ENCODE assay signal across 8 cellular contexts in genomic region chr7:100089458-100090201, GRCh38. TPM values are rescaled to one million over a fixed set of nuclear protein-coding genes. Genes with fewer than 3 reads are reported as not detected.
DNase-seq lines count a peak whose midpoint lies in the region; ATAC-seq and TF ChIP-seq lines count a peak whose summit lies in the region.

No MANE protein-coding gene starts in this region.

- CTCF ChIA-PET in Caco-2 (lab: Charles Lee): interaction anchor here (0.6 to 0.7 kb wide), 2 partner anchors 11 to 96 kb away, joined by 4 read pairs; no protein-coding TSS in a partner anchor
- CTCF ChIA-PET in PC-3 (lab: Charles Lee): no interaction called here

- H3K4me1 Mint-ChIP-seq in Caco-2 (ENCODE audit: low read depth, unreplicated experiment) (peaks cover 8% of the 10 kb centered on the region), endothelial cell (ENCODE audit: unreplicated experiment) (peaks cover 43% of the 10 kb centered on the region), osteocyte (ENCODE audit: unreplicated experiment) (peaks cover 23% of the 10 kb centered on the region)

- H3K9me3 Mint-ChIP-seq in Caco-2 (ENCODE audit: unreplicated experiment) (no peaks in the 10 kb centered on the region), endothelial cell (ENCODE audit: unreplicated experiment) (no peaks in the 10 kb centered on the region), osteocyte (ENCODE audit: unreplicated experiment) (no peaks in the 10 kb centered on the region)

- H3K36me3 Mint-ChIP-seq in Caco-2 (ENCODE audit: insufficient read depth, unreplicated experiment) (peaks cover 60% of the 10 kb centered on the region), endothelial cell (ENCODE audit: low read depth, unreplicated experiment) (peaks cover 40% of the 10 kb centered on the region), osteocyte (ENCODE audit: unreplicated experiment) (peaks cover 30% of the 10 kb centered on the region)

- H3K4me2 ChIP-seq in PC-3 (ENCODE audit: low read length): peak overlapping the region; percentile 86

- peaks cover 4% of the 10 kb centered on the region; the same call in 1 of the 2 replicates for H4K20me1 ChIP-seq in PC-3 (ENCODE audit: low read length)

- H3F3A ChIP-seq in PC-3 (ENCODE audit: low read length, unreplicated experiment): no peaks in the 10 kb centered on the region

- H3K27me3 Mint-ChIP-seq in Caco-2 (ENCODE audit: insufficient read depth, unreplicated experiment) (no peaks in the 10 kb centered on the region), endothelial cell (ENCODE audit: unreplicated experiment) (peaks cover 14% of the 10 kb centered on the region), osteocyte (ENCODE audit: unreplicated experiment) (no peaks in the 10 kb centered on the region)

- peak overlapping the region; percentile 95 for H2AFZ ChIP-seq in PC-3 (ENCODE audit: low read length)

- intact Hi-C loops in Caco-2 (cut with micrococcal nuclease; ENCODE audit: unreplicated experiment): no loop called here
- intact Hi-C loops in PC-3 (cut with micrococcal nuclease): loop anchor here (1.0 kb wide), 1 partner anchor 11 kb away; no protein-coding TSS in a partner anchor

- H3K27ac Mint-ChIP-seq in Caco-2 (ENCODE audit: unreplicated experiment): peak overlapping the region; percentile 71
- H3K27ac Mint-ChIP-seq in endothelial cell (ENCODE audit: unreplicated experiment): peak overlapping the region; percentile 91
- H3K27ac Mint-ChIP-seq in osteocyte (ENCODE audit: unreplicated experiment): peak overlapping the region; percentile 91

- BruUV-seq in Caco-2 (replicated peaks; lab: Mats Ljungman, UMichigan): no TSS peak
- no TSS peak for BruUV-seq in PC-3 (replicated peaks; lab: Mats Ljungman, UMichigan)

- H3K79me2 ChIP-seq in PC-3 (ENCODE audit: low read length): peaks cover 25% of the 10 kb centered on the region

- no peaks in the 10 kb centered on the region for H3K9me2 ChIP-seq in PC-3 (replicated peaks; ENCODE audit: low read length)

- H3K9ac ChIP-seq in PC-3 (ENCODE audit: low read length): peak overlapping the region; percentile 94

- H3K4me3 Mint-ChIP-seq in Caco-2 (ENCODE audit: unreplicated experiment) (peak overlapping the region; percentile 88), endothelial cell (ENCODE audit: unreplicated experiment) (peak overlapping the region; percentile 96), osteocyte (ENCODE audit: unreplicated experiment) (peak overlapping the region; percentile 83)

- no peak for ATAC-seq in PC-3
- no peak for ATAC-seq in HG03439 (IDR thresholded peaks at IDR 0.05; ENCODE audit: unreplicated experiment)
- no peak for ATAC-seq in GM21367 (IDR thresholded peaks at IDR 0.05; ENCODE audit: unreplicated experiment)

- DNase-seq in Caco-2 (no peak), PC-3 (no peak), endothelial cell (ENCODE audit: low spot score) (no peak), osteocyte (ENCODE audit: extremely low spot score, unreplicated experiment) (no peak), iPS-NIHi11 (ENCODE audit: low spot score) (no peak), NCI-H2227 (lab: John Stamatoyannopoulos, UW; ENCODE audit: unreplicated experiment) (no peak)

- POLR2A ChIA-PET in Caco-2 (lab: Charles Lee): no interaction called here
- POLR2A ChIA-PET in PC-3 (lab: Charles Lee; ENCODE audit: unreplicated experiment): no interaction called here

- peak overlapping the region; percentile 76 for H3K4me3 ChIP-seq in Caco-2 (ENCODE audit: low read depth, low read length)
- H3K4me3 ChIP-seq in PC-3 (ENCODE audit: low read length): peak overlapping the region; percentile 88

- H3K4me1 ChIP-seq in Caco-2: 0 out of 2 replicates have a peak, but pooled peaks cover 7% of the 10 kb centered on the region
- peaks cover 29% of the 10 kb centered on the region for H3K4me1 ChIP-seq in PC-3 (ENCODE audit: insufficient read depth, low read length)

- H3K36me3 ChIP-seq in Caco-2 (ENCODE audit: control insufficient read depth, insufficient read depth, low read length) (peaks cover 2% of the 10 kb centered on the region; the same call in 1 of the 2 replicates), PC-3 (ENCODE audit: low read depth, low read length) (peaks cover 34% of the 10 kb centered on the region)

- no peak for TF ChIP-seq CTCF in Caco-2 (IDR thresholded peaks at IDR 0.05; ENCODE audit: insufficient read depth in 1 of 2, low read depth in 1 of 2, low read length in 1 of 2, severe bottlenecking in 1 of 2, unreplicated experiment in 1 of 2)
- TF ChIP-seq CTCF in PC-3 (conservative IDR thresholded peaks at IDR 0.05; ENCODE audit: low read depth, low read length): no peak
- TF ChIP-seq CTCF in endothelial cell (IDR thresholded peaks at IDR 0.05; ENCODE audit: unreplicated experiment): no peak
- no peak for TF ChIP-seq CTCF in osteocyte (IDR thresholded peaks at IDR 0.05)

- no peaks in the 10 kb centered on the region for H3K9me3 ChIP-seq in Caco-2
- no peaks in the 10 kb centered on the region for H3K9me3 ChIP-seq in PC-3 (ENCODE audit: low read length)

- peak overlapping the region; percentile 59 for H3K27ac ChIP-seq in PC-3 (ENCODE audit: low read length)

- H3K27me3 ChIP-seq in Caco-2 (replicated peaks; ENCODE audit: control insufficient read depth, insufficient read depth, low read length): no peaks in the 10 kb centered on the region
- H3K27me3 ChIP-seq in PC-3 (ENCODE audit: low read length): no peaks in the 10 kb centered on the region

RNA-seq across cellular contexts. Expression of gene COPS6, which starts 0.9 kb away (rescaled TPM):
- 142 and 150 TPM in 2 replicates for total RNA-seq in Caco-2 (2022)
- 95.7 and 110 TPM in 2 replicates for total RNA-seq in PC-3 (2014; rRNA removed)
- 82.4 TPM for total RNA-seq in endothelial cell (ENCODE audit: unreplicated experiment)
- total RNA-seq in osteocyte: 93.7 and 101 TPM in 2 replicates

RNA-seq across cellular contexts. Expression of gene ZNF3, which starts 8.1 kb away (rescaled TPM):
- total RNA-seq in Caco-2 (2022) (37.8 and 41.1 TPM in 2 replicates), PC-3 (2014; rRNA removed) (16.5 and 18.0 TPM in 2 replicates), endothelial cell (ENCODE audit: unreplicated experiment) (47.7 TPM), osteocyte (35.4 and 39.2 TPM in 2 replicates)

RNA-seq across cellular contexts. Expression of gene MCM7, which starts 11.6 kb away (rescaled TPM):
- 227 and 240 TPM in 2 replicates for total RNA-seq in Caco-2 (2022)
- total RNA-seq in PC-3 (2014; rRNA removed): 208 and 226 TPM in 2 replicates
- total RNA-seq in endothelial cell (ENCODE audit: unreplicated experiment): 119 TPM
- total RNA-seq in osteocyte: 73.3 and 77.8 TPM in 2 replicates

RNA-seq across cellular contexts. Expression of gene AP4M1, which starts 11.8 kb away (rescaled TPM):
- total RNA-seq in Caco-2 (2022): 14.9 and 16.2 TPM in 2 replicates
- total RNA-seq in PC-3 (2014; rRNA removed): 17.9 and 23.9 TPM in 2 replicates
- total RNA-seq in endothelial cell (ENCODE audit: unreplicated experiment): 17.8 TPM
- 22.0 and 27.4 TPM in 2 replicates for total RNA-seq in osteocyte

RNA-seq across cellular contexts. Expression of gene TAF6, which starts 29.5 kb away (rescaled TPM):
- total RNA-seq in Caco-2 (2022) (81.1 and 81.2 TPM in 2 replicates), PC-3 (2014; rRNA removed) (51.4 and 58.6 TPM in 2 replicates), endothelial cell (ENCODE audit: unreplicated experiment) (71.8 TPM), osteocyte (62.8 and 63.9 TPM in 2 replicates)
